ENCODE assay signal across 13 cellular contexts in the genomic region with DNA sequence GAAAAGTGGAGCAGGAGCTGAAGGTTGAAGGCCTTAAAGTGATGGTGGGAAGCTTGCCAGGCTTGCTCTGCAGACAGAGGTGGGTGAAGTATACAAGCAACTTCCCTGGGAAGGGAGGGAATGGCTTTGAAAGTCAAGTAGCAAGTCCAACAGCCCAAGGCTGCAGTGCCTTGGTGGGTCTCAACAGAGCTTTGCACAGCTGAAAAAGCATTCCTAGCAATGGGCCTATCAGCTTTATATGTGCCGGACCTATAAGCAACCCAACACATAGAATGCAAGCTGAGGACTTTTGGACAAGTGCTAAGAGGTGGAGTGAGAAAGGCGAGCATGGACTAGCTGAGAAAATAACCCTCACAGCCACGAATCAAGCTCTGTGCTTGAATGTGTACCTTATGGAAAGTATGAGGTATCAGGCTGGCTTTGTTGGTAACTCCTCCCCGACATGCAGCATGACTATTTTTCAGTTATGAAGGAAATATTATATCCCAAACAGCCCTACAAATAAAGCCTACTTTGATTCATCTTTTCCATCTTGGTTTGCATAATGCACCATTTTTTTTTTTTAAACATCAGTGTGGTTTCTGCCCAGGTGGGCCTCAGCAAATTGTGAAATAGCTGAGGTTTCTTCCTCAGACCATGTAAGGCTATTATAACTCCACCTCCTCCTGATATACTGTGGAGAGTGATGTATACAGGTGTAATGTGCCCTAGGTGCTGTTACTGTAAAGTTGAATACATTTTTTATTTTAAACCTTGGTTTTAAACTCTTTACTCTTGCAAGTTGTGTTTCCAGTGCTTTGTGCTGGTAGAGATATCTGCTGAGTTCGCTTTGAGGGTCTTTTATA.
"Had no signal": no experiment of that assay in that cellular context is flagged by ENCODE, and none has a peak within 500 bp of the region (broad histone marks: within the 10 kb centered on the region; RNA-seq: fewer than 3 reads in every experiment).

No MANE protein-coding gene starts in this region.

- H3K4me3 Mint-ChIP-seq: activated B cell treated with CpG ODN at 0.5 μM for 24 hours, mesothelial cell of epicardium, nephron progenitor cell had no signal

- H3K4me1 ChIP-seq: right atrium auricular region, SJSA1 had no signal

- H3K4me3 ChIP-seq: adrenal gland, cardiac muscle cell, hepatocyte, lung, right atrium auricular region, SJSA1 had no signal

- H3K27me3 Mint-ChIP-seq: activated B cell treated with CpG ODN at 0.5 μM for 24 hours had no signal

- H2AFZ ChIP-seq: hepatocyte had no signal

- H3K27me3 ChIP-seq: adrenal gland, cardiac muscle cell, hepatocyte, right atrium auricular region, SJSA1 had no signal

- H3K36me3 Mint-ChIP-seq: mesothelial cell of epicardium had no signal

- H3K79me2 ChIP-seq: hepatocyte had no signal

- H3K36me3 ChIP-seq: adrenal gland, cardiac muscle cell, right atrium auricular region, SJSA1 had no signal

- H3K4me2 ChIP-seq: hepatocyte had no signal

- DNase-seq: activated B cell treated with CpG ODN at 0.5 μM for 24 hours; adrenal gland; islet precursor cell; nephron progenitor cell; stimulated activated CD4-positive, alpha-beta T cell treated with anti-CD3 and anti-CD28 coated beads, Interleukin-2, amount 100 ng/mL, for 48 hours; SW 1271 had no signal

- H3K27ac ChIP-seq: adrenal gland, cardiac muscle cell, hepatocyte, right atrium auricular region, SJSA1 had no signal

- H3K9me3 Mint-ChIP-seq: activated B cell treated with CpG ODN at 0.5 μM for 24 hours, mesothelial cell of epicardium, nephron progenitor cell had no signal

- H3K27ac Mint-ChIP-seq: activated B cell treated with CpG ODN at 0.5 μM for 24 hours, mesothelial cell of epicardium, nephron progenitor cell, progenitor cell of endocrine pancreas had no signal

- H3K9me3 ChIP-seq: adrenal gland, right atrium auricular region, SJSA1 had no signal
